ENCODE assay signal across 18 cellular contexts in genomic region chr16:85443531-85443930, GRCh38.
"Had no signal": no experiment of that assay in that cellular context is flagged by ENCODE, and none has a peak within 500 bp of the region (broad histone marks: within the 10 kb centered on the region; RNA-seq: fewer than 3 reads in every experiment).

No MANE protein-coding gene starts in this region.

- H3K4me1 ChIP-seq: uterus had no signal

- H3K4me3 ChIP-seq: esophagus muscularis mucosa, gastrocnemius medialis, psoas muscle, spleen, tibial artery, upper lobe of left lung, uterus had no signal

- DNase-seq: effector memory CD4-positive, alpha-beta T cell; gastrocnemius medialis; islet precursor cell; mammary epithelial cell; naive thymus-derived CD4-positive, alpha-beta T cell; nephron progenitor cell; psoas muscle; retina; spleen; stimulated activated CD4-positive, alpha-beta T cell treated with anti-CD3 and anti-CD28 coated beads, Interleukin-15, amount 100 ng/mL, for 24 hours; stimulated activated CD4-positive, alpha-beta T cell treated with anti-CD3 and anti-CD28 coated beads, Interleukin-1b, Interleukin-23, amount 100 ng/mL, for 48 hours; stimulated activated CD4-positive, alpha-beta T cell treated with anti-CD3 and anti-CD28 coated beads, Interleukin-4, amount 100 ng/mL, for 24 hours; tibial artery; upper lobe of left lung; uterus had no signal

- H3K27ac ChIP-seq: epithelial cell of prostate, esophagus muscularis mucosa, gastrocnemius medialis, neutrophil, psoas muscle, spleen, tibial artery, upper lobe of left lung, uterus had no signal

- H3K36me3 ChIP-seq: gastrocnemius medialis, neutrophil, spleen, upper lobe of left lung, uterus had no signal

- H3K9me3 ChIP-seq: esophagus muscularis mucosa, gastrocnemius medialis, neutrophil, psoas muscle, spleen, tibial artery, upper lobe of left lung, uterus had no signal

- H3K27me3 ChIP-seq: esophagus muscularis mucosa, gastrocnemius medialis, tibial artery, upper lobe of left lung, uterus had no signal
